In the genomic region with DNA sequence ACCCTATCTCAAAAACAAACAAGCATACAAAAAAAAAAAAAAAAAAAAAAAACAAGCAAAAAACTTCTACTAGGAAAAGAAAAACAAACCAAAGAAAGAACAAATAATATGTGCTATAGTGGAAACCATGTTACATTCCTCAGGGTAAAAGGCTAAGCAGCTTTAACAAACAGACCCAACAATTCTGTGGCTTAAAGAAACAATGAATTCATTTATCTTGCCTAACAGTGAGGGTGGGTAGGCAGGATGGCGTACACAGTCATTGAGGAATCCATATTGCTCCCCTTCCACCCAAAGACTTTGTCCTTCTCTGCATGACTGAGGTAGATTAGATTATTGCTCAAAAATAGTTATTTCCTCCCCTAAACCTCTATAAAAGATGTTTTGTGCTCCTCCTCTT, we compare ENCODE assay signal across 22 cellular contexts.
DNase-seq lines count a peak whose midpoint lies in the region; FAIRE-seq and TF ChIP-seq lines count a peak whose summit lies in the region.
"Had no signal": no experiment of that assay in that cellular context is flagged by ENCODE, and none has a peak within 500 bp of the region (broad histone marks: within the 10 kb centered on the region; RNA-seq: fewer than 3 reads in every experiment).

No MANE protein-coding gene starts in this region.

- no TSS peak for BruUV-seq in Calu3 (replicated peaks; lab: Mats Ljungman, UMichigan)

- H3K4me3 ChIP-seq in H1 (ENCODE audit: extremely low read depth in 1 of 4, insufficient read depth in 2 of 4, low read depth in 3 of 4, low read length in 4 of 4) (no peak overlapping the region), foreskin fibroblast (ENCODE audit: low read depth in 1 of 2, low read length in 2 of 2) (no peak overlapping the region)
- H3K4me3 ChIP-seq: BLaER1 treated with 17β-estradiol and CSF1 and Interleukin-3, amounts not matched to agents 10 nM and 100 nM; GM23248; HAP-1 had no signal

- no peak for FAIRE-seq in H1 (lab: Jason Lieb, UNC)
- FAIRE-seq: A204.1, G401.6, GM12892, H54 had no signal

- H4K20me1 ChIP-seq in H1 (replicated peaks in 1 of 2; ENCODE audit: control insufficient read depth in 1 of 2, insufficient read depth in 2 of 2, low read length in 2 of 2) = no peaks in the 10 kb centered on the region
- H4K20me1 ChIP-seq: BLaER1 treated with 17β-estradiol and CSF1 and Interleukin-3, amounts not matched to agents 10 nM and 100 nM had no signal

- peak overlapping the region; percentile 89; the same call in 1 of the 2 replicates for H2BK12ac ChIP-seq in H1 (ENCODE audit: low read depth, low read length)

- H3K36me3 ChIP-seq in H1 (ENCODE audit: control insufficient read depth in 2 of 4, insufficient read depth in 4 of 4, low read length in 3 of 4) = no peaks in the 10 kb centered on the region
- H3K36me3 ChIP-seq: HAP-1 had no signal

- no peak overlapping the region for H3K27ac Mint-ChIP-seq in Calu3 (ENCODE audit: unreplicated experiment)
- H3K27ac Mint-ChIP-seq: B cell; CD14-positive monocyte; CD4-positive, alpha-beta T cell; HFFc6 had no signal

- H3K79me1 ChIP-seq in H1 (ENCODE audit: low read depth, low read length) = no peaks in the 10 kb centered on the region

- no peak overlapping the region for H3K4ac ChIP-seq in H1 (replicated peaks; ENCODE audit: insufficient read length, low read depth, low read length)

- no peak for TF ChIP-seq RAD21 in H1 (IDR thresholded peaks at IDR 0.05 in 1 of 2, conservative IDR thresholded peaks at IDR 0.05 in 1 of 2; ENCODE audit: low read depth in 2 of 2, low read length in 2 of 2)

- H3K4me1 ChIP-seq in H1 (replicated peaks in 1 of 4; ENCODE audit: control insufficient read depth in 3 of 4, insufficient read depth in 4 of 4, low read length in 3 of 4) = no peaks in the 10 kb centered on the region
- H3K4me1 ChIP-seq: HAP-1 had no signal

- peaks cover 7 to 11% of the 10 kb centered on the region in 2 experiments; a peak in 2 of 4 replicates for H3K9me3 ChIP-seq in H1 (ENCODE audit: insufficient read depth in 2 of 2, low read depth in 1 of 2, low read length in 1 of 2)
- H3K9me3 ChIP-seq: HAP-1 had no signal

- no peak for TF ChIP-seq EP300 in H1 (IDR thresholded peaks at IDR 0.05; ENCODE audit: borderline replicate concordance in 1 of 2, low read depth in 2 of 2, low read length in 2 of 2)

- peaks cover 2% of the 10 kb centered on the region for H3K9me3 Mint-ChIP-seq in Calu3 (ENCODE audit: low read depth, unreplicated experiment)

- no peaks in the 10 kb centered on the region for H3K27me3 Mint-ChIP-seq in Calu3 (ENCODE audit: unreplicated experiment)

- H2BK5ac ChIP-seq in H1 (ENCODE audit: low read depth, low read length) = no peak overlapping the region

- H3K14ac ChIP-seq in H1 (ENCODE audit: insufficient read length) = no peak overlapping the region

- H2BK15ac ChIP-seq in H1 (ENCODE audit: low read length) = peak overlapping the region; percentile 20; the same call in 1 of the 2 replicates

- H2BK120ac ChIP-seq in H1 (replicated peaks; ENCODE audit: low read depth, low read length) = no peak overlapping the region

- CTCF ChIA-PET in H1 (lab: Charles Lee; ENCODE audit: partially characterized antibody) = interaction anchor here (0.6 to 1.5 kb wide), 8 partner anchors 9 to 102 kb away, joined by 3 to 8 read pairs (median 4); no protein-coding TSS in a partner anchor
- CTCF ChIA-PET in Calu3 (lab: Charles Lee) = interaction anchor here (0.6 kb wide), 1 partner anchor 28 kb away, joined by 3 read pairs; no protein-coding TSS in a partner anchor

- no peak overlapping the region for H3K27ac ChIP-seq in H1 (ENCODE audit: low read depth, low read length)
- H3K27ac ChIP-seq: 22Rv1; BLaER1 treated with 17β-estradiol and CSF1 and Interleukin-3, amounts not matched to agents 10 nM and 100 nM; GM23248 had no signal

- H4K91ac ChIP-seq in H1 (replicated peaks; ENCODE audit: insufficient read length, low read length) = no peak overlapping the region

- H2AK5ac ChIP-seq in H1 (ENCODE audit: low read depth, low read length) = peak overlapping the region; percentile 41; the same call in 1 of the 2 replicates

- no peak overlapping the region for H3K56ac ChIP-seq in H1 (replicated peaks; ENCODE audit: insufficient read length, low read depth, low read length)

- no peak for TF ChIP-seq CTCF in H1 (IDR thresholded peaks at IDR 0.05; ENCODE audit: control extremely low read depth in 1 of 3, insufficient read depth in 1 of 3, low read depth in 1 of 3, low read length in 3 of 3)
- no peak for TF ChIP-seq CTCF in foreskin fibroblast (IDR thresholded peaks at IDR 0.05; ENCODE audit: low read depth, low read length)
- TF ChIP-seq CTCF in Calu3 (IDR thresholded peaks at IDR 0.05; ENCODE audit: unreplicated experiment) = no peak

- no peak overlapping the region for H3K4me2 ChIP-seq in H1 (ENCODE audit: insufficient read depth in 1 of 2, low read depth in 2 of 2, low read length in 2 of 2)
- H3K4me2 ChIP-seq: BLaER1 treated with 17β-estradiol and CSF1 and Interleukin-3, amounts not matched to agents 10 nM and 100 nM had no signal

- no peak overlapping the region for H3K18ac ChIP-seq in H1 (ENCODE audit: extremely low read depth, low read length)

- H3K36me3 Mint-ChIP-seq in Calu3 (ENCODE audit: insufficient read depth, unreplicated experiment) = no peaks in the 10 kb centered on the region
- H3K36me3 Mint-ChIP-seq: CD14-positive monocyte had no signal

- H4K5ac ChIP-seq in H1 (ENCODE audit: insufficient read length, low read depth, low read length) = no peak overlapping the region

- 100% methylated on average over 1 of the region's 1 CpG; no CpG with 5 or more reads in 1 of the 2 experiments for WGBS in H1 (ENCODE audit: extremely low coverage in 1 of 2, insufficient coverage in 1 of 2, insufficient read length in 1 of 2, insufficient replicate concordance in 2 of 2, low coverage in 1 of 2, low lambda C conversion rate in 2 of 2, missing lambda C conversion rate in 1 of 2), 2 experiments

- 0 out of 2 replicates have a peak overlapping the region, but pooled peaks have one; percentile 62 for H2BK20ac ChIP-seq in H1 (ENCODE audit: low read length)

- no peak overlapping the region for H3K23ac ChIP-seq in H1 (ENCODE audit: insufficient read length)

- in situ Hi-C loops in SK-MEL-5 (cut with HindIII; ENCODE audit: low pct_unique_long_range_greater_than_20kb, low sequenced_read_pairs) = no loop called here

- no peak overlapping the region for H4K8ac ChIP-seq in H1 (ENCODE audit: extremely low read depth, insufficient read depth, low read length)

- no peaks in the 10 kb centered on the region for H3K23me2 ChIP-seq in H1 (ENCODE audit: low read depth, low read length)

- H3K9ac ChIP-seq in H1 (replicated peaks in 1 of 4; ENCODE audit: extremely low read depth in 1 of 4, low read depth in 3 of 4, low read length in 3 of 4) = no peak overlapping the region
- H3K9ac ChIP-seq: BLaER1 treated with 17β-estradiol and CSF1 and Interleukin-3, amounts not matched to agents 10 nM and 100 nM; GM23248 had no signal

- intact Hi-C loops in Calu3 (cut with micrococcal nuclease; ENCODE audit: unreplicated experiment) = no loop called here

- H3K27me3 ChIP-seq in H1 (replicated peaks in 1 of 4; ENCODE audit: control insufficient read depth in 3 of 4, extremely low read depth in 1 of 4, insufficient read depth in 3 of 4, low read length in 3 of 4) = no peaks in the 10 kb centered on the region
- H3K27me3 ChIP-seq: BLaER1 treated with 17β-estradiol and CSF1 and Interleukin-3, amounts not matched to agents 10 nM and 100 nM had no signal

- no peak overlapping the region for H2AFZ ChIP-seq in H1 (ENCODE audit: low read length)
- H2AFZ ChIP-seq: GM23248 had no signal

- no peak for TF ChIP-seq POLR2A in H1 (IDR thresholded peaks at IDR 0.05; ENCODE audit: control extremely low read depth in 1 of 2, low read depth in 2 of 2, low read length in 2 of 2)

- H3K4me1 Mint-ChIP-seq in Calu3 (ENCODE audit: low read depth, unreplicated experiment) = no peaks in the 10 kb centered on the region
- H3K4me1 Mint-ChIP-seq: B cell; CD8-positive, alpha-beta memory T cell had no signal

- POLR2A ChIA-PET in H1 (lab: Charles Lee; ENCODE audit: partially characterized antibody) = interaction anchor here (2.5 kb wide), 1 partner anchor 16 kb away, joined by 13 read pairs; no protein-coding TSS in a partner anchor

- no peaks in the 10 kb centered on the region for H3K79me2 ChIP-seq in H1 (ENCODE audit: control insufficient read depth in 1 of 2, insufficient read depth in 2 of 2, low read length in 2 of 2)

- no peak overlapping the region for H3K4me3 Mint-ChIP-seq in Calu3 (ENCODE audit: low read depth, unreplicated experiment)
- H3K4me3 Mint-ChIP-seq: B cell; CD14-positive monocyte; CD4-positive, alpha-beta T cell; CD8-positive, alpha-beta memory T cell; HFFc6 had no signal

- DNase-seq in COLO829 (ENCODE audit: low spot score) = peak; percentile 61
- peak; percentile 35 for DNase-seq in SK-MEL-5 (ENCODE audit: low read depth, low spot score)
- no peak for DNase-seq in H1 (ENCODE audit: low read depth in 1 of 2, low spot score in 2 of 2)
- no peak for DNase-seq in NCI-H1436 (lab: John Stamatoyannopoulos, UW)
- no peak for DNase-seq in foreskin fibroblast
- no peak for DNase-seq in Calu3
- DNase-seq: CD4-positive, alpha-beta T cell; CD8-positive, alpha-beta memory T cell; COR-L47; DMS153; DND-41; GM23248; HFFc6 had no signal

TF ChIP-seq in H1, 55 proteins besides CTCF, POLR2A, EP300 and RAD21:
- no peak for TF ChIP-seq SP2 (IDR thresholded peaks at IDR 0.05; ENCODE audit: low read length)
- no peak for TF ChIP-seq SP1 (IDR thresholded peaks at IDR 0.05; ENCODE audit: low read depth, low read length)
- no peak for TF ChIP-seq CHD2 (IDR thresholded peaks at IDR 0.05; ENCODE audit: low read length)

Comparison
In these comparisons a context has a peak if more than half of its experiments do, and no peak if none do; other contexts are left out.
1. DNase-seq: peak in COLO829 (single experiment) and SK-MEL-5 (single experiment); none in H1 (0 of 2), NCI-H1436 (single experiment), foreskin fibroblast (0 of 2) and Calu3 (single experiment).